Comparison of ENCODE assay signal across 11 cellular contexts in genomic region chr17:78231991-78232759, GRCh38. TPM values are rescaled to one million over a fixed set of nuclear protein-coding genes. Genes with fewer than 3 reads are reported as not detected.
DNase-seq lines count a peak whose midpoint lies in the region; ATAC-seq and TF ChIP-seq lines count a peak whose summit lies in the region.
"Had no signal": no experiment of that assay in that cellular context is flagged by ENCODE, and none has a peak within 500 bp of the region (broad histone marks: within the 10 kb centered on the region; RNA-seq: fewer than 3 reads in every experiment).

No MANE protein-coding gene starts in this region.

- no peaks in the 10 kb centered on the region for H3K79me2 ChIP-seq in mesendoderm (ENCODE audit: control insufficient read depth, insufficient read depth, low read length)

- H3K36me3 ChIP-seq in HUES48 (ENCODE audit: control insufficient read depth, insufficient read depth, low read length) (no peaks in the 10 kb centered on the region), mesendoderm (ENCODE audit: control insufficient read depth, insufficient read depth, low read length) (no peaks in the 10 kb centered on the region), SJCRH30 (no peaks in the 10 kb centered on the region)

- no peak overlapping the region for H3K18ac ChIP-seq in mesendoderm (ENCODE audit: low read length)

- no peak for TF ChIP-seq POLR2A in GM18505 (IDR thresholded peaks at IDR 0.05; ENCODE audit: borderline replicate concordance, extremely low read depth, insufficient read depth, insufficient read length)

- H2BK120ac ChIP-seq in mesendoderm (ENCODE audit: low read depth, low read length), result no peak overlapping the region

- H2BK5ac ChIP-seq in mesendoderm (ENCODE audit: low read length), result no peak overlapping the region

- H3K4ac ChIP-seq in mesendoderm (ENCODE audit: low read depth, low read length), result no peak overlapping the region

- ATAC-seq in GM18505 (IDR thresholded peaks at IDR 0.05; ENCODE audit: unreplicated experiment) (no peak), GM19467 (IDR thresholded peaks at IDR 0.05; ENCODE audit: unreplicated experiment) (no peak)
- ATAC-seq: psoas muscle had no signal

- H3K27me3 ChIP-seq in HUES48 (ENCODE audit: control insufficient read depth, insufficient read depth, low read length) (peaks cover 29% of the 10 kb centered on the region), mesendoderm (ENCODE audit: insufficient read depth, low read length, poor library complexity) (peaks cover 8% of the 10 kb centered on the region), SJCRH30 (no peaks in the 10 kb centered on the region)

- H3K9ac ChIP-seq in HUES48 (ENCODE audit: low read depth, low read length) (no peak overlapping the region), mesendoderm (ENCODE audit: low read length) (peak overlapping the region; percentile 36)

- H2BK15ac ChIP-seq in mesendoderm (replicated peaks; ENCODE audit: low read depth), result no peak overlapping the region

- H3K4me3 ChIP-seq in HUES48 (ENCODE audit: low read depth, low read length) (peak overlapping the region; percentile 64), mesendoderm (ENCODE audit: low read length) (peak overlapping the region; percentile 11), SJCRH30 (no peak overlapping the region)
- H3K4me3 ChIP-seq: psoas muscle had no signal

- DNase-seq in CD1c-positive myeloid dendritic cell (ENCODE audit: extremely low spot score) (peak; percentile 19), astrocyte of the hippocampus (ENCODE audit: low read depth, low spot score) (peak; percentile 48), mesendoderm (peak; percentile 47), GOT3 (lab: John Stamatoyannopoulos, UW) (no peak), SJCRH30 (no peak)
- DNase-seq: EL, MV-4-11, psoas muscle had no signal

- H2AK5ac ChIP-seq in mesendoderm (ENCODE audit: low read length), result no peak overlapping the region

- WGBS in mesendoderm (ENCODE audit: extremely low coverage, insufficient coverage, low lambda C conversion rate), result no CpG with 5 or more reads among the region's 53 CpGs

- H3K56ac ChIP-seq in mesendoderm (ENCODE audit: low read length), result peak overlapping the region; percentile 34

- H3K9me3 ChIP-seq in HUES48 (ENCODE audit: control insufficient read depth, insufficient read depth, low read length) (no peaks in the 10 kb centered on the region), SJCRH30 (replicated peaks) (no peaks in the 10 kb centered on the region)
- H3K9me3 ChIP-seq: psoas muscle had no signal

- no peaks in the 10 kb centered on the region for H3K4me1 ChIP-seq in HUES48 (ENCODE audit: control insufficient read depth, insufficient read depth, low read length)
- no peaks in the 10 kb centered on the region for H3K4me1 ChIP-seq in mesendoderm (ENCODE audit: control insufficient read depth, low read depth, low read length)
- H3K4me1 ChIP-seq in SJCRH30, result peaks cover 27% of the 10 kb centered on the region
- H3K4me1 ChIP-seq: psoas muscle had no signal

- no peak overlapping the region for H4K5ac ChIP-seq in mesendoderm (ENCODE audit: low read length)

- no peak overlapping the region for H3K4me2 ChIP-seq in mesendoderm (ENCODE audit: low read length)

- no peaks in the 10 kb centered on the region for H3K79me1 ChIP-seq in mesendoderm (ENCODE audit: low read length)

- H4K8ac ChIP-seq in mesendoderm (ENCODE audit: low read depth, low read length), result no peak overlapping the region

- no peak overlapping the region for H3K27ac ChIP-seq in HUES48 (ENCODE audit: low read depth, low read length)
- no peak overlapping the region for H3K27ac ChIP-seq in mesendoderm (ENCODE audit: low read depth, low read length)
- no peak overlapping the region for H3K27ac ChIP-seq in SJCRH30
- H3K27ac ChIP-seq: psoas muscle had no signal

- no peak overlapping the region for H3K23ac ChIP-seq in mesendoderm (ENCODE audit: low read length)

RNA-seq across cellular contexts. Expression of gene TMEM235, which starts 0.7 kb away (rescaled TPM):
- not detected for polyA plus RNA-seq in mesendoderm (2013, experiment 1 of 2)
- not detected for polyA plus RNA-seq in mesendoderm (2013, experiment 2 of 2)
- 0.10 TPM in 1 of 2 replicates, not detected in the other for total RNA-seq in SJCRH30 (2014; rRNA removed; shearing (Covaris generic))
- total RNA-seq: psoas muscle had no signal
- polyA plus RNA-seq: psoas muscle had no signal

RNA-seq across cellular contexts. Expression of gene BIRC5, which starts 18.1 kb away (rescaled TPM):
- 69.7 TPM for polyA plus RNA-seq in mesendoderm (2013, experiment 1 of 2)
- polyA plus RNA-seq in mesendoderm (2013, experiment 2 of 2), result 68.0 TPM
- 248 and 255 TPM in 2 replicates for total RNA-seq in SJCRH30 (2014; rRNA removed; shearing (Covaris generic))

RNA-seq across cellular contexts. Expression of gene AFMID, which starts 45.0 kb away (rescaled TPM):
- polyA plus RNA-seq in mesendoderm (2013, experiment 1 of 2), result 32.8 TPM
- polyA plus RNA-seq in mesendoderm (2013, experiment 2 of 2), result 31.2 TPM
- 97.1 and 110 TPM in 2 replicates for total RNA-seq in SJCRH30 (2014; rRNA removed; shearing (Covaris generic))

RNA-seq across cellular contexts. Expression of gene TK1, which starts 45.3 kb away (rescaled TPM):
- 73.3 TPM for polyA plus RNA-seq in mesendoderm (2013, experiment 1 of 2)
- 72.5 TPM for polyA plus RNA-seq in mesendoderm (2013, experiment 2 of 2)
- total RNA-seq in SJCRH30 (2014; rRNA removed; shearing (Covaris generic)), result 141 and 158 TPM in 2 replicates

Comparison
In these comparisons a context has a peak if more than half of its experiments do, and no peak if none do; other contexts are left out.
1. DNase-seq: peak in CD1c-positive myeloid dendritic cell (single experiment), astrocyte of the hippocampus (single experiment) and mesendoderm (single experiment); none in GOT3 (single experiment) and SJCRH30 (0 of 2).